ENCODE assay signal across 31 cellular contexts in genomic region chr10:100600218-100600617, GRCh38.
A peak's percentile ranks its signal among the peaks of the same experiment; 100 is the strongest.
DNase-seq lines count a peak whose midpoint lies in the region; TF ChIP-seq lines count a peak whose summit lies in the region.
"Had no signal": no experiment of that assay in that cellular context is flagged by ENCODE, and none has a peak within 500 bp of the region (broad histone marks: within the 10 kb centered on the region; RNA-seq: fewer than 3 reads in every experiment).

No MANE protein-coding gene starts in this region.

- H3K4me3 ChIP-seq in HEK293 (ENCODE audit: low read depth, low read length) (no peak overlapping the region), mesenchymal stem cell (ENCODE audit: insufficient read depth in 1 of 2, low read depth in 1 of 2, low read length in 2 of 2) (no peak overlapping the region)
- H3K4me3 ChIP-seq: lung, pancreas, Peyer's patch, SJCRH30, upper lobe of right lung had no signal

- TF ChIP-seq CTCF in HEK293 (tag by site-specific recombination; IDR thresholded peaks at IDR 0.05) = no peak

- H3K4me1 ChIP-seq in HEK293 (ENCODE audit: control insufficient read depth, insufficient read depth, low read length) = no peaks in the 10 kb centered on the region
- H3K4me1 ChIP-seq in mesenchymal stem cell (ENCODE audit: control insufficient read depth, insufficient read depth, low read depth, low read length) = no peaks in the 10 kb centered on the region
- H3K4me1 ChIP-seq: pancreas, Peyer's patch, SJCRH30, upper lobe of right lung had no signal

- H3K18ac ChIP-seq in mesenchymal stem cell (ENCODE audit: low read depth in 1 of 2, low read length in 2 of 2) = no peak overlapping the region

- no peak overlapping the region for H2BK5ac ChIP-seq in mesenchymal stem cell (ENCODE audit: low read depth, low read length, poor library complexity, severe bottlenecking)

- no peak overlapping the region for H4K8ac ChIP-seq in mesenchymal stem cell (ENCODE audit: low read length)

- H3K36me3 ChIP-seq in HEK293 (ENCODE audit: control insufficient read depth in 2 of 2, insufficient read depth in 1 of 2, low read length in 2 of 2) (no peaks in the 10 kb centered on the region), mesenchymal stem cell (ENCODE audit: control insufficient read depth in 1 of 2, insufficient read depth in 2 of 2, low read depth in 1 of 2, low read length in 2 of 2) (no peaks in the 10 kb centered on the region)
- H3K36me3 ChIP-seq: pancreas, Peyer's patch, SJCRH30, upper lobe of right lung had no signal

- peak; percentile 84 for DNase-seq in COLO829 (ENCODE audit: low spot score)
- DNase-seq in SK-MEL-5 (ENCODE audit: low read depth, low spot score) = peak; percentile 38
- DNase-seq in iris pigment epithelial cell (ENCODE audit: low read depth) = peak; percentile 7
- no peak for DNase-seq in stimulated activated CD4-positive, alpha-beta T cell treated with anti-CD3 and anti-CD28 coated beads, Interleukin-15, amount 100 ng/mL, for 24 hours
- no peak for DNase-seq in GOT3 (lab: John Stamatoyannopoulos, UW)
- no peak for DNase-seq in mesenchymal stem cell
- DNase-seq in DMS79 treated with DMSO at 0.1 percent for 48 hours (lab: John Stamatoyannopoulos, UW) = no peak
- DNase-seq: activated CD4-positive, alpha-beta memory T cell treated with anti-CD3 and anti-CD28 coated beads for 36 hours; activated CD8-positive, alpha-beta memory T cell treated with anti-CD3 and anti-CD28 coated beads, Interleukin-2, amount 50 U/mL, for 4 hours; activated naive CD4-positive, alpha-beta T cell treated with anti-CD3 and anti-CD28 coated beads for 36 hours; amygdala; Calu3; effector CD4-positive, alpha-beta T cell; H7; KBM-7; NCI-H1048; NCI-H1694 treated with DMSO at 0.1 percent for 48 hours; NCI-H2171 treated with DMSO at 0.1 percent for 48 hours; NCI-H510A treated with DMSO at 0.1 percent for 48 hours; pancreas; Peyer's patch; right cardiac atrium; SJCRH30; stimulated activated CD4-positive, alpha-beta T cell treated with anti-CD3 and anti-CD28 coated beads, Interleukin-4, amount 100 ng/mL, for 24 hours; substantia nigra; T-helper 1 cell; upper lobe of right lung had no signal

- no peaks in the 10 kb centered on the region for H3K79me1 ChIP-seq in mesenchymal stem cell (replicated peaks; ENCODE audit: low read length, poor library complexity, severe bottlenecking)

- no peak overlapping the region for H3K9ac ChIP-seq in mesenchymal stem cell (ENCODE audit: low read length)

- no peak overlapping the region for H4K91ac ChIP-seq in mesenchymal stem cell (ENCODE audit: low read length)

- H2BK15ac ChIP-seq in mesenchymal stem cell (ENCODE audit: low read depth, poor library complexity, severe bottlenecking) = no peak overlapping the region

- no peak overlapping the region for H3K14ac ChIP-seq in mesenchymal stem cell (ENCODE audit: low read length in 2 of 2)

- no peak overlapping the region for H3K23ac ChIP-seq in mesenchymal stem cell (ENCODE audit: low read length in 2 of 2)

- no peak overlapping the region for H2BK12ac ChIP-seq in mesenchymal stem cell (ENCODE audit: low read length in 2 of 2)

- WGBS in mesenchymal stem cell = 74% methylated on average over 3 of the region's 4 CpGs

- H3K27me3 ChIP-seq in mesenchymal stem cell (ENCODE audit: control insufficient read depth in 1 of 2, insufficient read depth in 1 of 2, low read length in 2 of 2) = peaks cover 32 to 38% of the 10 kb centered on the region in 2 experiments
- H3K27me3 ChIP-seq: pancreas, Peyer's patch, SJCRH30 had no signal

- in situ Hi-C loops in SK-MEL-5 (cut with HindIII; ENCODE audit: low pct_unique_long_range_greater_than_20kb, low sequenced_read_pairs) = no loop called here

- H2AFZ ChIP-seq in mesenchymal stem cell (ENCODE audit: low read depth, low read length) = no peak overlapping the region

- no peak overlapping the region for H2BK120ac ChIP-seq in mesenchymal stem cell (ENCODE audit: low read depth, low read length)

- H3K4me2 ChIP-seq in mesenchymal stem cell (ENCODE audit: low read length, poor library complexity, severe bottlenecking) = no peak overlapping the region

- POLR2A ChIA-PET in HEK293 (lab: Yijun Ruan, JAX) = no interaction called here

- H3K9me3 ChIP-seq in HEK293 (ENCODE audit: control insufficient read depth, insufficient read depth, low read depth, low read length) (no peaks in the 10 kb centered on the region), mesenchymal stem cell (ENCODE audit: control insufficient read depth, low read length) (peaks cover 4% of the 10 kb centered on the region)
- H3K9me3 ChIP-seq: pancreas, SJCRH30, upper lobe of right lung had no signal

- H3K27ac ChIP-seq in HEK293 (ENCODE audit: extremely low read depth, low read depth, low read length) (no peak overlapping the region), mesenchymal stem cell (ENCODE audit: low read length, poor library complexity, severe bottlenecking) (no peak overlapping the region)
- H3K27ac ChIP-seq: C4-2B, epithelial cell of prostate, pancreas, Peyer's patch, SJCRH30, upper lobe of right lung had no signal

- CTCF ChIA-PET in HEK293 (lab: Yijun Ruan, JAX) = interaction anchor here (0.7 to 1.6 kb wide), 2 partner anchors 37 to 38 kb away, joined by 3 to 4 read pairs; no protein-coding TSS in a partner anchor

- no peak overlapping the region for H2AK5ac ChIP-seq in mesenchymal stem cell (ENCODE audit: low read length, severe bottlenecking)

- no peak overlapping the region for H3K4ac ChIP-seq in mesenchymal stem cell (ENCODE audit: low read depth in 1 of 2, low read length in 2 of 2)

TF ChIP-seq in HEK293, 187 proteins besides CTCF, POLR2A, EP300 and RAD21:
- no peak for TF ChIP-seq ZNF24 (tag by site-specific recombination; IDR thresholded peaks at IDR 0.05)
- no peak for TF ChIP-seq YY2 (tag by site-specific recombination; IDR thresholded peaks at IDR 0.05)
- TF ChIP-seq ZNF280D (tag by site-specific recombination; IDR thresholded peaks at IDR 0.05) = no peak
- peak; percentile 67; the same call in 1 of the 2 replicates for TF ChIP-seq ZNF664 (tag by site-specific recombination; IDR thresholded peaks at IDR 0.05)
- TF ChIP-seq ZNF660 (tag by site-specific recombination; IDR thresholded peaks at IDR 0.05) = no peak
- TF ChIP-seq ZNF324 (tag by site-specific recombination; IDR thresholded peaks at IDR 0.05) = no peak
- TF ChIP-seq ZNF239 (tag by site-specific recombination; IDR thresholded peaks at IDR 0.05) = no peak

Comparison
In these comparisons a context has a peak if more than half of its experiments do, and no peak if none do; other contexts are left out.
1. DNase-seq: peak in COLO829 (single experiment), SK-MEL-5 (single experiment) and iris pigment epithelial cell (single experiment); none in stimulated activated CD4-positive, alpha-beta T cell treated with anti-CD3 and anti-CD28 coated beads, Interleukin-15, amount 100 ng/mL, for 24 hours (single experiment), GOT3 (single experiment), mesenchymal stem cell (single experiment) and DMS79 treated with DMSO at 0.1 percent for 48 hours (single experiment).